ENCODE assay signal across 1 cellular context in the genomic region with DNA sequence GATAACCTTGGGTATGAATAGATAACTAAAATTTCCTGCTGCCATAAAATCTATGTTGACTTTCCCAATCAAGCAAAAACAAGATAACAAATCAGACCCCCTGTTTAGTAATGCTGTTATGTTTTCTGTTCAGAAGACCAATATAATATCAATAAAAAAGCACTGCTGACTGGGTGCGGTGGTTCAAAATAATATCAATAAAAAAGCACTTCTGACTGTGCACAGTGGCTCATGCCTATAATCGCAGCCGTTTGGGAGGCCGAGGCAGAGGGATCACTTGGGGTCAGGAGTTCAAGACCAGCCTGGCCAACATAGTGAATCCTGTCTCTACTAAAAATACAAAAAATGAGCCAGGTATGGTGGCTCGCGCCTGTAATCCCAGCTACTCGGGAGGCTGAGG.
TF ChIP-seq lines count a peak whose summit lies in the region.

No MANE protein-coding gene starts in this region.

TF ChIP-seq in IMR-90, 13 proteins besides CTCF, POLR2A, EP300 and RAD21:
- no peak for TF ChIP-seq MAFK (IDR thresholded peaks at IDR 0.05; ENCODE audit: low read depth, low read length)
- no peak for TF ChIP-seq CHD1 (IDR thresholded peaks at IDR 0.05; ENCODE audit: low read depth, low read length)
- no peak for TF ChIP-seq RCOR1 (IDR thresholded peaks at IDR 0.05; ENCODE audit: insufficient replicate concordance, low read length)
- no peak for TF ChIP-seq BHLHE40 (IDR thresholded peaks at IDR 0.05; ENCODE audit: low read depth, low read length)
- TF ChIP-seq NFE2L2 (IDR thresholded peaks at IDR 0.05; ENCODE audit: low read depth, low read length) = no peak
- TF ChIP-seq, protein P1, sequence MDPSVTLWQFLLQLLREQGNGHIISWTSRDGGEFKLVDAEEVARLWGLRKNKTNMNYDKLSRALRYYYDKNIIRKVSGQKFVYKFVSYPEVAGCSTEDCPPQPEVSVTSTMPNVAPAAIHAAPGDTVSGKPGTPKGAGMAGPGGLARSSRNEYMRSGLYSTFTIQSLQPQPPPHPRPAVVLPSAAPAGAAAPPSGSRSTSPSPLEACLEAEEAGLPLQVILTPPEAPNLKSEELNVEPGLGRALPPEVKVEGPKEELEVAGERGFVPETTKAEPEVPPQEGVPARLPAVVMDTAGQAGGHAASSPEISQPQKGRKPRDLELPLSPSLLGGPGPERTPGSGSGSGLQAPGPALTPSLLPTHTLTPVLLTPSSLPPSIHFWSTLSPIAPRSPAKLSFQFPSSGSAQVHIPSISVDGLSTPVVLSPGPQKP (IDR thresholded peaks at IDR 0.05; ENCODE audit: borderline replicate concordance, low read depth, low read length) = no peak
- no peak for TF ChIP-seq SMC3 (IDR thresholded peaks at IDR 0.05; ENCODE audit: low read depth, low read length)
- TF ChIP-seq, protein P2, sequence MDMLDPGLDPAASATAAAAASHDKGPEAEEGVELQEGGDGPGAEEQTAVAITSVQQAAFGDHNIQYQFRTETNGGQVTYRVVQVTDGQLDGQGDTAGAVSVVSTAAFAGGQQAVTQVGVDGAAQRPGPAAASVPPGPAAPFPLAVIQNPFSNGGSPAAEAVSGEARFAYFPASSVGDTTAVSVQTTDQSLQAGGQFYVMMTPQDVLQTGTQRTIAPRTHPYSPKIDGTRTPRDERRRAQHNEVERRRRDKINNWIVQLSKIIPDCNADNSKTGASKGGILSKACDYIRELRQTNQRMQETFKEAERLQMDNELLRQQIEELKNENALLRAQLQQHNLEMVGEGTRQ (IDR thresholded peaks at IDR 0.05; ENCODE audit: low read depth, low read length) = no peak
- no peak for TF ChIP-seq MAZ (IDR thresholded peaks at IDR 0.05; ENCODE audit: borderline replicate concordance, low read depth, low read length)
- TF ChIP-seq MXI1 (IDR thresholded peaks at IDR 0.05; ENCODE audit: borderline replicate concordance, low read depth, low read length) = no peak
- no peak for TF ChIP-seq CEBPB (IDR thresholded peaks at IDR 0.05; ENCODE audit: low read depth, low read length)
- no peak for TF ChIP-seq RFX5 (IDR thresholded peaks at IDR 0.05; ENCODE audit: low read depth, low read length)
- no peak for TF ChIP-seq FOS (IDR thresholded peaks at IDR 0.05; ENCODE audit: low read depth, low read length)
